Comparison of ENCODE assay signal across 9 cellular contexts in genomic region chr22:33519140-33519973, GRCh38.
DNase-seq lines count a peak whose midpoint lies in the region; ATAC-seq and TF ChIP-seq lines count a peak whose summit lies in the region.
"Had no signal": no experiment of that assay in that cellular context is flagged by ENCODE, and none has a peak within 500 bp of the region (broad histone marks: within the 10 kb centered on the region; RNA-seq: fewer than 3 reads in every experiment).

No MANE protein-coding gene starts in this region.

- H3K79me2 ChIP-seq in MM.1S (ENCODE audit: low read length): peaks cover 13% of the 10 kb centered on the region

- no peak overlapping the region for H3K4me3 Mint-ChIP-seq in activated naive CD8-positive, alpha-beta T cell treated with anti-CD3 and anti-CD28 coated beads, Interleukin-2, amount 50 U/mL, for 24 hours

- H3K4me2 ChIP-seq in MM.1S (ENCODE audit: low read depth, low read length): no peak overlapping the region

- WGBS in right cardiac atrium: 41% methylated on average over 13 of the region's 13 CpGs

- no peak overlapping the region for H3K27ac Mint-ChIP-seq in activated naive CD8-positive, alpha-beta T cell treated with anti-CD3 and anti-CD28 coated beads, Interleukin-2, amount 50 U/mL, for 24 hours

- H3K9me2 ChIP-seq in MM.1S (replicated peaks; ENCODE audit: insufficient read depth, low read length): no peaks in the 10 kb centered on the region

- no peaks in the 10 kb centered on the region for H3K9me3 ChIP-seq in MM.1S (replicated peaks; ENCODE audit: insufficient read depth, low read length)
- peaks cover 1% of the 10 kb centered on the region for H3K9me3 ChIP-seq in right cardiac atrium (ENCODE audit: control insufficient read depth, low read length)

- H3K36me3 ChIP-seq in MM.1S (replicated peaks; ENCODE audit: insufficient read depth, low read length): no peaks in the 10 kb centered on the region

- peaks cover 16% of the 10 kb centered on the region for H3K4me1 Mint-ChIP-seq in activated naive CD8-positive, alpha-beta T cell treated with anti-CD3 and anti-CD28 coated beads, Interleukin-2, amount 50 U/mL, for 24 hours
- H3K4me1 Mint-ChIP-seq: central memory CD8-positive, alpha-beta T cell had no signal

- ATAC-seq in activated naive CD8-positive, alpha-beta T cell treated with anti-CD3 and anti-CD28 coated beads, Interleukin-2, amount 50 U/mL, for 24 hours: no peak
- peak; percentile 62 to 67 for ATAC-seq in right cardiac atrium
- no peak for ATAC-seq in GM18909 (IDR thresholded peaks at IDR 0.05; ENCODE audit: poor library complexity, unreplicated experiment)

- no peak overlapping the region for H2AFZ ChIP-seq in MM.1S (ENCODE audit: low read length)

- no peaks in the 10 kb centered on the region for H3K27me3 ChIP-seq in MM.1S (replicated peaks; ENCODE audit: insufficient read depth, low read length)
- H3K27me3 ChIP-seq in right cardiac atrium (ENCODE audit: control insufficient read depth, insufficient read depth): no peaks in the 10 kb centered on the region

- H3K4me3 ChIP-seq in MM.1S (ENCODE audit: low read length): no peak overlapping the region
- no peak overlapping the region for H3K4me3 ChIP-seq in right cardiac atrium (ENCODE audit: low read length)
- no peak overlapping the region for H3K4me3 ChIP-seq in retinal pigment epithelial cell (ENCODE audit: low read length)

- TF ChIP-seq CTCF in MM.1S (IDR thresholded peaks at IDR 0.05; ENCODE audit: low read length) (peak; percentile 62), retinal pigment epithelial cell (conservative IDR thresholded peaks at IDR 0.05; ENCODE audit: low read depth, low read length) (peak; percentile 47)

- H3K27ac ChIP-seq in MM.1S (ENCODE audit: low read length) (no peak overlapping the region), right cardiac atrium (ENCODE audit: low read length) (no peak overlapping the region)

- H4K20me1 ChIP-seq in MM.1S (ENCODE audit: insufficient read depth, low read length): no peaks in the 10 kb centered on the region

- no peak overlapping the region for H3K9ac ChIP-seq in MM.1S (ENCODE audit: low read length)

- H3F3A ChIP-seq in MM.1S (ENCODE audit: insufficient read depth, low read length): no peaks in the 10 kb centered on the region

- peak; percentile 52 for DNase-seq in activated CD8-positive, alpha-beta memory T cell treated with anti-CD3 and anti-CD28 coated beads, Interleukin-2, amount 50 U/mL, for 48 hours
- no peak for DNase-seq in activated CD8-positive, alpha-beta memory T cell treated with anti-CD3 and anti-CD28 coated beads, Interleukin-2, amount 50 U/mL, for 4 hours
- peak; percentile 74 for DNase-seq in MM.1S
- DNase-seq in activated naive CD8-positive, alpha-beta T cell treated with anti-CD3 and anti-CD28 coated beads, Interleukin-2, amount 50 U/mL, for 24 hours: peak; percentile 3
- no peak for DNase-seq in right cardiac atrium
- DNase-seq in retinal pigment epithelial cell (ENCODE audit: low read depth): peak; percentile 1
- DNase-seq in stimulated activated CD4-positive, alpha-beta T cell treated with anti-CD3 and anti-CD28 coated beads, Interleukin-4, amount 100 ng/mL, for 1 hour: no peak

- no peaks in the 10 kb centered on the region for H3K36me3 Mint-ChIP-seq in activated naive CD8-positive, alpha-beta T cell treated with anti-CD3 and anti-CD28 coated beads, Interleukin-2, amount 50 U/mL, for 24 hours (ENCODE audit: low read depth)

- H3K9me3 Mint-ChIP-seq in activated naive CD8-positive, alpha-beta T cell treated with anti-CD3 and anti-CD28 coated beads, Interleukin-2, amount 50 U/mL, for 24 hours: peaks cover 7% of the 10 kb centered on the region

- peaks cover 7% of the 10 kb centered on the region; the same call in 1 of the 2 replicates for H3K4me1 ChIP-seq in MM.1S (ENCODE audit: low read length)
- H3K4me1 ChIP-seq in right cardiac atrium (ENCODE audit: control insufficient read depth, insufficient read depth, low read length): no peaks in the 10 kb centered on the region

- intact Hi-C loops in right cardiac atrium (cut with DNase I): loop anchor here in 2 of 4 donors (5.0 to 10.0 kb wide), 5 partner anchors 58 to 595 kb away; no protein-coding TSS in a partner anchor

- peaks cover 2% of the 10 kb centered on the region for H3K27me3 Mint-ChIP-seq in activated naive CD8-positive, alpha-beta T cell treated with anti-CD3 and anti-CD28 coated beads, Interleukin-2, amount 50 U/mL, for 24 hours
- H3K27me3 Mint-ChIP-seq: central memory CD8-positive, alpha-beta T cell had no signal

Comparison
In these comparisons a context has a peak if more than half of its experiments do, and no peak if none do; other contexts are left out.
1. DNase-seq: peak in activated CD8-positive, alpha-beta memory T cell treated with anti-CD3 and anti-CD28 coated beads, Interleukin-2, amount 50 U/mL, for 48 hours (single experiment), MM.1S (single experiment), activated naive CD8-positive, alpha-beta T cell treated with anti-CD3 and anti-CD28 coated beads, Interleukin-2, amount 50 U/mL, for 24 hours (single experiment) and retinal pigment epithelial cell (single experiment); none in activated CD8-positive, alpha-beta memory T cell treated with anti-CD3 and anti-CD28 coated beads, Interleukin-2, amount 50 U/mL, for 4 hours (single experiment), right cardiac atrium (0 of 3) and stimulated activated CD4-positive, alpha-beta T cell treated with anti-CD3 and anti-CD28 coated beads, Interleukin-4, amount 100 ng/mL, for 1 hour (single experiment).
2. ATAC-seq: peak in right cardiac atrium (2 of 2); none in activated naive CD8-positive, alpha-beta T cell treated with anti-CD3 and anti-CD28 coated beads, Interleukin-2, amount 50 U/mL, for 24 hours (single experiment) and GM18909 (single experiment).